9 cellular contexts compared by ENCODE assay signal in genomic region chr17:48427598-48427997, GRCh38. TPM values are rescaled to one million over a fixed set of nuclear protein-coding genes. Genes with fewer than 3 reads are reported as not detected.
DNase-seq lines count a peak whose midpoint lies in the region; ATAC-seq and TF ChIP-seq lines count a peak whose summit lies in the region.
"Had no signal": no experiment of that assay in that cellular context is flagged by ENCODE, and none has a peak within 500 bp of the region (broad histone marks: within the 10 kb centered on the region; RNA-seq: fewer than 3 reads in every experiment).

No MANE protein-coding gene starts in this region.

- H3K27me3 ChIP-seq in CD4-positive, CD25-positive, alpha-beta regulatory T cell (ENCODE audit: control insufficient read depth, insufficient read depth, low read length): no peaks in the 10 kb centered on the region
- H3K27me3 ChIP-seq in mesenchymal stem cell (ENCODE audit: control insufficient read depth in 1 of 2, insufficient read depth in 1 of 2, low read length in 2 of 2) (peaks cover 30 to 34% of the 10 kb centered on the region in 2 experiments), psoas muscle (ENCODE audit: insufficient read depth in 3 of 3, low read length in 2 of 3) (peaks cover 7 to 42% (median 11%) of the 10 kb centered on the region in 3 donors)

- H3K79me1 ChIP-seq in mesenchymal stem cell (replicated peaks; ENCODE audit: low read length, poor library complexity, severe bottlenecking): no peaks in the 10 kb centered on the region

- H3K4me1 Mint-ChIP-seq in CD4-positive, CD25-positive, alpha-beta regulatory T cell: peaks cover 39 to 77% (median 61%) of the 10 kb centered on the region in 4 donors

- H3K9me3 ChIP-seq in CD4-positive, CD25-positive, alpha-beta regulatory T cell (ENCODE audit: control insufficient read depth in 2 of 2, low read length in 2 of 2): no peaks in the 10 kb centered on the region
- no peaks in the 10 kb centered on the region for H3K9me3 ChIP-seq in mesenchymal stem cell (ENCODE audit: control insufficient read depth, low read length)
- H3K9me3 ChIP-seq in psoas muscle: no peaks in the 10 kb centered on the region

- no peak overlapping the region for H3K14ac ChIP-seq in mesenchymal stem cell (ENCODE audit: low read length in 2 of 2)

- no peak overlapping the region for H2AFZ ChIP-seq in mesenchymal stem cell (ENCODE audit: low read depth, low read length)

- H3K4me1 ChIP-seq in CD4-positive, CD25-positive, alpha-beta regulatory T cell (ENCODE audit: control insufficient read depth, insufficient read depth, low read length, poor library complexity, severe bottlenecking): peaks cover 74% of the 10 kb centered on the region
- peaks cover 5% of the 10 kb centered on the region for H3K4me1 ChIP-seq in mesenchymal stem cell (ENCODE audit: control insufficient read depth, insufficient read depth, low read depth, low read length)
- no peaks in the 10 kb centered on the region for H3K4me1 ChIP-seq in psoas muscle

- peak overlapping the region; percentile 95 to 99 (median 96) for H3K4me3 Mint-ChIP-seq in CD4-positive, CD25-positive, alpha-beta regulatory T cell

- no peaks in the 10 kb centered on the region for H3K36me3 ChIP-seq in CD4-positive, CD25-positive, alpha-beta regulatory T cell (ENCODE audit: control insufficient read depth, insufficient read depth, low read length)
- H3K36me3 ChIP-seq in mesenchymal stem cell (ENCODE audit: control insufficient read depth in 1 of 2, insufficient read depth in 2 of 2, low read depth in 1 of 2, low read length in 2 of 2) (no peaks in the 10 kb centered on the region), psoas muscle (ENCODE audit: insufficient read depth in 1 of 2, low read depth in 1 of 2) (no peaks in the 10 kb centered on the region)

- no peak overlapping the region for H3K23ac ChIP-seq in mesenchymal stem cell (ENCODE audit: low read length in 2 of 2)

- DNase-seq in CD4-positive, CD25-positive, alpha-beta regulatory T cell: peak; percentile 52 to 91 (median 81)
- peak; percentile 64 to 70 for DNase-seq in activated CD4-positive, alpha-beta T cell treated with anti-CD3 and anti-CD28 coated beads, Interleukin-2, amount 50 U/mL, for 4 hours
- DNase-seq in mesenchymal stem cell (peak; percentile 15), psoas muscle (no peak), foreskin fibroblast (no peak), NCI-H510A (lab: John Stamatoyannopoulos, UW) (no peak), NAMALWA (ENCODE audit: low spot score) (no peak)

- no peak overlapping the region for H3K18ac ChIP-seq in mesenchymal stem cell (ENCODE audit: low read depth in 1 of 2, low read length in 2 of 2)

- H2BK120ac ChIP-seq in mesenchymal stem cell (ENCODE audit: low read depth, low read length): no peak overlapping the region

- no peak overlapping the region for H2BK15ac ChIP-seq in mesenchymal stem cell (ENCODE audit: low read depth, poor library complexity, severe bottlenecking)

- no peak overlapping the region for H3K4me2 ChIP-seq in mesenchymal stem cell (ENCODE audit: low read length, poor library complexity, severe bottlenecking)

- intact Hi-C loops in psoas muscle (cut with DNase I): no loop called here

- H2BK5ac ChIP-seq in mesenchymal stem cell (ENCODE audit: low read depth, low read length, poor library complexity, severe bottlenecking): no peak overlapping the region

- H4K91ac ChIP-seq in mesenchymal stem cell (ENCODE audit: low read length): no peak overlapping the region

- H2BK12ac ChIP-seq in mesenchymal stem cell (ENCODE audit: low read length in 2 of 2): no peak overlapping the region

- H3K27ac ChIP-seq in CD4-positive, CD25-positive, alpha-beta regulatory T cell (ENCODE audit: insufficient read depth, low read length, poor library complexity, severe bottlenecking): peak overlapping the region; percentile 85
- H3K27ac ChIP-seq in mesenchymal stem cell (ENCODE audit: low read length, poor library complexity, severe bottlenecking) (no peak overlapping the region), psoas muscle (no peak overlapping the region)

- H3K4ac ChIP-seq in mesenchymal stem cell (ENCODE audit: low read depth in 1 of 2, low read length in 2 of 2): no peak overlapping the region

- H4K8ac ChIP-seq in mesenchymal stem cell (ENCODE audit: low read length): no peak overlapping the region

- H3K4me3 ChIP-seq in CD4-positive, CD25-positive, alpha-beta regulatory T cell (ENCODE audit: low read depth, low read length): peak overlapping the region; percentile 98
- H3K4me3 ChIP-seq in mesenchymal stem cell (ENCODE audit: insufficient read depth in 1 of 2, low read depth in 1 of 2, low read length in 2 of 2) (no peak overlapping the region), psoas muscle (no peak overlapping the region), foreskin fibroblast (ENCODE audit: low read depth in 1 of 2, low read length in 2 of 2) (no peak overlapping the region)

- TF ChIP-seq CTCF in psoas muscle (IDR thresholded peaks at IDR 0.05) (no peak), foreskin fibroblast (IDR thresholded peaks at IDR 0.05; ENCODE audit: low read depth, low read length) (no peak)

- peak; percentile 79 to 81 for ATAC-seq in CD4-positive, CD25-positive, alpha-beta regulatory T cell (ENCODE audit: low read depth in 2 of 2)
- ATAC-seq in HG03354 (IDR thresholded peaks at IDR 0.05; ENCODE audit: poor library complexity, severe bottlenecking, unreplicated experiment) (peak; percentile 58), psoas muscle (no peak)
- ATAC-seq: left lobe of liver had no signal

- H3K27ac Mint-ChIP-seq in CD4-positive, CD25-positive, alpha-beta regulatory T cell: peak overlapping the region; percentile 95 to 100 (median 100)

- H3K27me3 Mint-ChIP-seq in CD4-positive, CD25-positive, alpha-beta regulatory T cell: no peaks in the 10 kb centered on the region

- no peaks in the 10 kb centered on the region for H3K9me3 Mint-ChIP-seq in CD4-positive, CD25-positive, alpha-beta regulatory T cell

- no peak overlapping the region for H2AK5ac ChIP-seq in mesenchymal stem cell (ENCODE audit: low read length, severe bottlenecking)

- H3K9ac ChIP-seq in mesenchymal stem cell (ENCODE audit: low read length): no peak overlapping the region

- H3K36me3 Mint-ChIP-seq in CD4-positive, CD25-positive, alpha-beta regulatory T cell: peaks cover 13% of the 10 kb centered on the region

RNA-seq across cellular contexts. Expression of gene SKAP1, which starts 2.4 kb away (rescaled TPM):
- total RNA-seq in CD4-positive, CD25-positive, alpha-beta regulatory T cell: 196 TPM
- polyA plus RNA-seq in CD4-positive, CD25-positive, alpha-beta regulatory T cell: 100 to 1,000 TPM; 348 to 554 (median 391) TPM
- polyA plus RNA-seq in mesenchymal stem cell (2013, experiment 1 of 2): 0.11 TPM
- 0.16 TPM for polyA plus RNA-seq in mesenchymal stem cell (2013, experiment 2 of 2)
- 1 to 10 TPM in 1 of 4 donors, under 1 TPM in 2, not detected in 1; 0.42 to 1.0 (median 0.44) TPM for total RNA-seq in psoas muscle
- under 1 TPM in 2 of 3 donors, not detected in 1; 0.09 to 0.12 TPM for polyA plus RNA-seq in psoas muscle

Comparison
In these comparisons a context has a peak if more than half of its experiments do, and no peak if none do; other contexts are left out.
1. ATAC-seq: peak in CD4-positive, CD25-positive, alpha-beta regulatory T cell (2 of 2) and HG03354 (single experiment); none in psoas muscle (0 of 4).
2. DNase-seq: peak in CD4-positive, CD25-positive, alpha-beta regulatory T cell (3 of 3), activated CD4-positive, alpha-beta T cell treated with anti-CD3 and anti-CD28 coated beads, Interleukin-2, amount 50 U/mL, for 4 hours (2 of 2) and mesenchymal stem cell (single experiment); none in psoas muscle (0 of 2), foreskin fibroblast (0 of 2), NCI-H510A (single experiment) and NAMALWA (single experiment).
3. RNA of gene SKAP1, which starts 2.4 kb away (total RNA-seq): 196 TPM in CD4-positive, CD25-positive, alpha-beta regulatory T cell (single experiment); 0.42 to 1.0 TPM in psoas muscle; every median in the first group is over 10 times any median in the second.